ENCODE assay signal across 2 cellular contexts in genomic region chr2:20099780-20100179, GRCh38.
TF ChIP-seq lines count a peak whose summit lies in the region.

No MANE protein-coding gene starts in this region.

TF ChIP-seq in HepG2, 621 proteins besides CTCF, POLR2A, EP300 and RAD21:
- no peak for TF ChIP-seq CSRNP2 (CRISPR knock-in tag; conservative IDR thresholded peaks at IDR 0.05; ENCODE audit: low read depth)
- no peak for TF ChIP-seq PCBP2 (optimal IDR thresholded peaks at IDR 0.05; ENCODE audit: low read depth, low read length, poor library complexity, severe bottlenecking)
- TF ChIP-seq NR2F6 (IDR thresholded peaks at IDR 0.05), result no peak
- TF ChIP-seq NR2F6 (CRISPR knock-in tag; IDR thresholded peaks at IDR 0.05), result peak; percentile 15; the same call in 1 of the 2 replicates
- 0 out of 2 replicates have a peak, but pooled peaks have one; percentile 35 for TF ChIP-seq BHLHE40 (IDR thresholded peaks at IDR 0.05; ENCODE audit: low read length)
- no peak for TF ChIP-seq SMC3 (IDR thresholded peaks at IDR 0.05; ENCODE audit: low read length)
- TF ChIP-seq NONO (IDR thresholded peaks at IDR 0.05), result no peak
- no peak for TF ChIP-seq NONO (CRISPR knock-in tag; conservative IDR thresholded peaks at IDR 0.05)

TF ChIP-seq in H1, 55 proteins besides CTCF, POLR2A, EP300 and RAD21:
- TF ChIP-seq CHD2 (IDR thresholded peaks at IDR 0.05; ENCODE audit: low read length), result no peak
- TF ChIP-seq TCF12 (IDR thresholded peaks at IDR 0.05; ENCODE audit: low read depth, low read length), result no peak
- no peak for TF ChIP-seq TEAD4 (IDR thresholded peaks at IDR 0.05; ENCODE audit: low read depth, low read length)
- TF ChIP-seq JUN (IDR thresholded peaks at IDR 0.05; ENCODE audit: low read depth, low read length), result no peak
- TF ChIP-seq POU5F1 (IDR thresholded peaks at IDR 0.05; ENCODE audit: low read depth, low read length), result no peak
- TF ChIP-seq TBP (IDR thresholded peaks at IDR 0.05; ENCODE audit: low read depth, low read length), result no peak
- no peak for TF ChIP-seq CREB1 (IDR thresholded peaks at IDR 0.05)
- no peak for TF ChIP-seq HDAC2 (IDR thresholded peaks at IDR 0.05; ENCODE audit: borderline replicate concordance in 1 of 2, low read depth in 2 of 2, low read length in 2 of 2)
- no peak for TF ChIP-seq MAFK (IDR thresholded peaks at IDR 0.05; ENCODE audit: low read depth, low read length)
- TF ChIP-seq GTF2F1 (IDR thresholded peaks at IDR 0.05; ENCODE audit: borderline replicate concordance, low read depth, low read length), result no peak
- TF ChIP-seq ZNF274 (IDR thresholded peaks at IDR 0.05; ENCODE audit: borderline replicate concordance, extremely low read depth, low read length), result no peak
- no peak for TF ChIP-seq RFX5 (IDR thresholded peaks at IDR 0.05; ENCODE audit: borderline replicate concordance, low read depth, low read length)
- TF ChIP-seq RNF2 (IDR thresholded peaks at IDR 0.05; ENCODE audit: borderline replicate concordance, low read depth, low read length, missing control alignments, poor library complexity, severe bottlenecking), result no peak
- no peak for TF ChIP-seq KDM5A (IDR thresholded peaks at IDR 0.05; ENCODE audit: low read length)
- TF ChIP-seq CTBP2 (IDR thresholded peaks at IDR 0.05; ENCODE audit: borderline replicate concordance, insufficient read depth, insufficient read length, low read length), result no peak
- no peak for TF ChIP-seq USF2 (IDR thresholded peaks at IDR 0.05; ENCODE audit: low read length)
